In the genomic region with DNA sequence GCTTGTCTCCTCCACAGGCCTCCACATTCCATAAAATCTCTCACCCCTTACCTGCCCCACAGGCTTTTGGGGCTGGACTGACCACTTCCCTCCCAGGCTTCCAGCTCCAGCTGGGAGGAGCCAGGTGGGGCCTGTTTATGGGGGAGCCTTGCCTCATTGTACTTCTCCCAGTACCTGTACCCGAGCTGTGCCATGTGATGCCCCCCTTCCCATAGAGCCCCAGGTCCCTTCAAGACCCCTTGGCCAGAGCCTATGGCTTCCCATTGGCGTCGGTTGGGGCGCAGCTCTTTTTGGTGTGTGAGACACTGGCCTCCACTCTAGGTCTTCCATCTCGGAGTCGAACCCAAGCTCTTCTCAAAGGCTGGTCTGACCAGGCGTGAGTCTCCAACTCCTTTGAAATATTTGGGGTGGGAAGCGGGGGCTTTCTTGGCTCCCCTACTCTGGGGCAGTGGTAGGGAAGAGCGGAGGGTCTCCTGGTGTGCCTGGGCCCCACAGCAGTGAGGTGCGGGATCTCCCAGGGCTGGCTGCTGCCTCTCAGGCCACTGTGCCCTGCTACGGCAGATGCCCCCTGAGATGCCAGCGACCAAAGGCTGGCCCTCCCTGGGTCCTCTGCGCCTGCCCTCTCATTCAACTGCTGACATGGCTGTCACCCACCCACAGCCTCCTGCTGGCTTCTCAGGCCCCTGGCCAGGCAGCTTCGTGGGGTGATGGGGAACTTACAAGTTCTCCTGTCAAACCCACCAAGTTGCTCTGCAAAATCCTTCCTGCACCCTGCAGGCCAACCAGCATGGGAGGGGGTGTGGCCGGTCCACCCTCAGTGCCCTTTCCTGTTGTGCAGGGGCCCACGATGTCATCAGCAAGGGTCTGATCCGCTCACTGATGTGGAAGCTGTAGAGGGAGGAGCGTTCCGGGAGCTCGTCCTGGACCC, we compare ENCODE assay signal across 12 cellular contexts. TPM values are rescaled to one million over a fixed set of nuclear protein-coding genes. Genes with fewer than 3 reads are reported as not detected.
"Had no signal": no experiment of that assay in that cellular context is flagged by ENCODE, and none has a peak within 500 bp of the region (broad histone marks: within the 10 kb centered on the region; RNA-seq: fewer than 3 reads in every experiment).

No MANE protein-coding gene starts in this region.

- H3K9me3 Mint-ChIP-seq: H9, HFFc6, IgD-negative memory B cell had no signal

- H3K4me3 Mint-ChIP-seq: H9, HFFc6 had no signal

- H3K9ac ChIP-seq: GM23248, KMS-11 had no signal

- H3K27ac Mint-ChIP-seq: H9, HFFc6 had no signal

- H3K27ac ChIP-seq: GM23248, HL-60, KMS-11 had no signal

- DNase-seq: GM23248, GOT3, H9, HCEC 1CT, HFFc6, KBM-7 had no signal

- H2AFZ ChIP-seq: GM23248 had no signal

- H3K4me1 Mint-ChIP-seq: H9, IgD-negative memory B cell had no signal

- ATAC-seq: HepG2 had no signal

- FAIRE-seq: HepG2 had no signal

- H3K4me2 ChIP-seq: KMS-11 had no signal

- H3K4me3 ChIP-seq: GM23248 had no signal

RNA-seq across cellular contexts. Expression of gene DRICH1, which starts 25.7 kb away (rescaled TPM):
- total RNA-seq: GM23248, H4, H9 had no signal
- polyA plus RNA-seq: GM23248, IgD-negative memory B cell had no signal

RNA-seq across cellular contexts. Expression of gene IGLL1, which starts 26.4 kb away (rescaled TPM):
- total RNA-seq: GM23248, H4, H9, HepG2, HFFc6, HT1080 had no signal
- polyA plus RNA-seq: GM23248, HepG2, IgD-negative memory B cell had no signal
